In genomic region chr11:15289718-15290117, GRCh38 we compare ENCODE assay signal across 1 cellular context.
TF ChIP-seq lines count a peak whose summit lies in the region.

No MANE protein-coding gene starts in this region.

TF ChIP-seq in SK-N-SH, 30 proteins besides CTCF, POLR2A, EP300 and RAD21 (continued from another document):
- TF ChIP-seq RCOR1 (IDR thresholded peaks at IDR 0.05; ENCODE audit: low read length) (no peak), CHD2 (IDR thresholded peaks at IDR 0.05; ENCODE audit: low read length, partially characterized antibody) (no peak), JUND (IDR thresholded peaks at IDR 0.05) (no peak)
